Comparison of ENCODE assay signal across 1 cellular context in the genomic region with DNA sequence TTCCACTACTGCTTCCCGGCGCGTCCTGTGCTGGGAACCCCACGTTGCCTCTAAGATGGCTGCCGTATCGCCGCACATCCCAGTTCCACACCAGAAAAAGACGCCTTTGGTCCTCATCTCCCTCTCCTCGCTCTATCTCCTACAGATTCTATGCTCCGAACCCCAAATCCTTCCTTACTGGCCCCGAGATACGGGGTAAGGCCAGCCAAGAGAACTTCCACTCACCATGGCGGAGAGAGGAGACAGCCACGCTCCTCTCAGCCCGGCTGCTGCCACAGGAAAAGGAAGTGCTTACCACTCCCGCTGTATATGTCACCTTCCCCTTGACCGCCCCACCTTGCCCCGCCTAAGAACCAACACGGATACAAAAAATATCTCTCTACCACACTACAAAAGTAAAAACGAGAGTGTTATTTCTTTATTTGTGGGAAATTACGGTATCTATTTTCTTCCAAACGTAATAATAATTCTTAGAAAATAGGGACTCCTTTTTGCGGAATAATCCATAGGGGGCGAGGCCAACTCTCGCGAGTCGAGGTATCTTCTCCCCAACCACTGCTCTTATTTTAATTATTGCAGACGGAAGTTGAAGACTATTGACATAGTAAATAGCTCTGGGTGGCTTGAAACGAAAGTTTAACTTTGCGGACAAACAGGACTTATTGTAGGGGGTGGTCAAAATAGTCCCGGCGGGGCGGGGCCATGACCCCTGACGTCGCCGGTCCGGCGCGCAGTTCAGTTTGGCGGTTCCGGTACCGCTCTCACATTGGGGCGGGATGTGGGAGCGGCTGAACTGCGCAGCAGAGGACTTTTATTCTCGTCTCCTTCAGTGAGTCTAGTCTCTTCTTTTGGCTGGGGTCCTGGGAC.
TF ChIP-seq lines count a peak whose summit lies in the region.

Gene RPL4, minus strand, starts transcription at position 293 of the 867 bp plus-strand sequence. Its CDS starts 65 bp downstream, at position 228.
Gene ZWILCH, plus strand, starts transcription at position 764 of the 867 bp plus-strand sequence. Its CDS starts 13 bp downstream, at position 777.

TF ChIP-seq in HepG2, 621 proteins besides CTCF, POLR2A, EP300 and RAD21 (continued from another document and continues in another):
- TF ChIP-seq, protein P1, sequence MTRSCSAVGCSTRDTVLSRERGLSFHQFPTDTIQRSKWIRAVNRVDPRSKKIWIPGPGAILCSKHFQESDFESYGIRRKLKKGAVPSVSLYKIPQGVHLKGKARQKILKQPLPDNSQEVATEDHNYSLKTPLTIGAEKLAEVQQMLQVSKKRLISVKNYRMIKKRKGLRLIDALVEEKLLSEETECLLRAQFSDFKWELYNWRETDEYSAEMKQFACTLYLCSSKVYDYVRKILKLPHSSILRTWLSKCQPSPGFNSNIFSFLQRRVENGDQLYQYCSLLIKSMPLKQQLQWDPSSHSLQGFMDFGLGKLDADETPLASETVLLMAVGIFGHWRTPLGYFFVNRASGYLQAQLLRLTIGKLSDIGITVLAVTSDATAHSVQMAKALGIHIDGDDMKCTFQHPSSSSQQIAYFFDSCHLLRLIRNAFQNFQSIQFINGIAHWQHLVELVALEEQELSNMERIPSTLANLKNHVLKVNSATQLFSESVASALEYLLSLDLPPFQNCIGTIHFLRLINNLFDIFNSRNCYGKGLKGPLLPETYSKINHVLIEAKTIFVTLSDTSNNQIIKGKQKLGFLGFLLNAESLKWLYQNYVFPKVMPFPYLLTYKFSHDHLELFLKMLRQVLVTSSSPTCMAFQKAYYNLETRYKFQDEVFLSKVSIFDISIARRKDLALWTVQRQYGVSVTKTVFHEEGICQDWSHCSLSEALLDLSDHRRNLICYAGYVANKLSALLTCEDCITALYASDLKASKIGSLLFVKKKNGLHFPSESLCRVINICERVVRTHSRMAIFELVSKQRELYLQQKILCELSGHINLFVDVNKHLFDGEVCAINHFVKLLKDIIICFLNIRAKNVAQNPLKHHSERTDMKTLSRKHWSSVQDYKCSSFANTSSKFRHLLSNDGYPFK (CRISPR knock-in tag; IDR thresholded peaks at IDR 0.05; ENCODE audit: borderline replicate concordance) = peak; percentile 63; the same call in 1 of the 2 replicates
- peak; percentile 77 for TF ChIP-seq PHF20 (CRISPR knock-in tag; IDR thresholded peaks at IDR 0.05)
- no peak for TF ChIP-seq PAF1 (CRISPR knock-in tag; IDR thresholded peaks at IDR 0.05)
- peak; percentile 12; the same call in 1 of the 2 replicates for TF ChIP-seq TFE3 (CRISPR knock-in tag; IDR thresholded peaks at IDR 0.05)
- no peak for TF ChIP-seq ZNF660 (CRISPR knock-in tag; IDR thresholded peaks at IDR 0.05; ENCODE audit: borderline replicate concordance, low read depth)
- TF ChIP-seq ZNF501 (CRISPR knock-in tag; IDR thresholded peaks at IDR 0.05) = peak; percentile 55; the same call in 1 of the 2 replicates
- peak; percentile 96 for TF ChIP-seq TFDP1 (CRISPR knock-in tag; IDR thresholded peaks at IDR 0.05; ENCODE audit: borderline replicate concordance)
- TF ChIP-seq ZNF543 (CRISPR knock-in tag; IDR thresholded peaks at IDR 0.05) = no peak
- TF ChIP-seq ZNF792 (CRISPR knock-in tag; IDR thresholded peaks at IDR 0.05) = 0 out of 2 replicates have a peak, but pooled peaks have one; percentile 19
- peak; percentile 73 for TF ChIP-seq ZNF883 (CRISPR knock-in tag; IDR thresholded peaks at IDR 0.05; ENCODE audit: not compliant biosample characterization)
- peak; percentile 32; the same call in 1 of the 2 replicates for TF ChIP-seq TSC22D2 (CRISPR knock-in tag; IDR thresholded peaks at IDR 0.05; ENCODE audit: borderline replicate concordance)
- TF ChIP-seq KDM4B (CRISPR knock-in tag; IDR thresholded peaks at IDR 0.05) = no peak
- TF ChIP-seq ASH2L (IDR thresholded peaks at IDR 0.05; ENCODE audit: insufficient read length, low read depth, low read length) = peak; percentile 86
- TF ChIP-seq WIZ (CRISPR knock-in tag; IDR thresholded peaks at IDR 0.05) = no peak
- TF ChIP-seq SNAPC5 (CRISPR knock-in tag; IDR thresholded peaks at IDR 0.05; ENCODE audit: borderline replicate concordance) = 0 out of 2 replicates have a peak, but pooled peaks have one; percentile 33
- no peak for TF ChIP-seq FLYWCH1 (CRISPR knock-in tag; IDR thresholded peaks at IDR 0.05)
- TF ChIP-seq ZNF354B (CRISPR knock-in tag; IDR thresholded peaks at IDR 0.05) = no peak
- no peak for TF ChIP-seq ZNF740 (CRISPR knock-in tag; IDR thresholded peaks at IDR 0.05)
- no peak for TF ChIP-seq KDM1A (CRISPR knock-in tag; IDR thresholded peaks at IDR 0.05)
- no peak for TF ChIP-seq ZSCAN5A (CRISPR knock-in tag; IDR thresholded peaks at IDR 0.05; ENCODE audit: borderline replicate concordance)
- no peak for TF ChIP-seq TOE1 (CRISPR knock-in tag; IDR thresholded peaks at IDR 0.05)
- TF ChIP-seq SNAI1 (CRISPR knock-in tag; IDR thresholded peaks at IDR 0.05; ENCODE audit: borderline replicate concordance) = no peak
- TF ChIP-seq HMG20B (CRISPR knock-in tag; conservative IDR thresholded peaks at IDR 0.05) = 0 out of 2 replicates have a peak, but pooled peaks have one; percentile 14
- 0 out of 2 replicates have a peak, but pooled peaks have one; percentile 44 for TF ChIP-seq SATB2 (CRISPR knock-in tag; IDR thresholded peaks at IDR 0.05)
- no peak; the same call in 1 of the 2 replicates for TF ChIP-seq ZNF280B (CRISPR knock-in tag; IDR thresholded peaks at IDR 0.05; ENCODE audit: borderline replicate concordance)
- peak; percentile 64; the same call in 1 of the 2 replicates for TF ChIP-seq AHDC1 (CRISPR knock-in tag; IDR thresholded peaks at IDR 0.05; ENCODE audit: borderline replicate concordance)
- no peak; the same call in 1 of the 2 replicates for TF ChIP-seq ZZZ3 (CRISPR knock-in tag; IDR thresholded peaks at IDR 0.05; ENCODE audit: borderline replicate concordance)
- no peak for TF ChIP-seq ZNF619 (CRISPR knock-in tag; IDR thresholded peaks at IDR 0.05)
